ENCODE assay signal across 1 cellular context in the genomic region with DNA sequence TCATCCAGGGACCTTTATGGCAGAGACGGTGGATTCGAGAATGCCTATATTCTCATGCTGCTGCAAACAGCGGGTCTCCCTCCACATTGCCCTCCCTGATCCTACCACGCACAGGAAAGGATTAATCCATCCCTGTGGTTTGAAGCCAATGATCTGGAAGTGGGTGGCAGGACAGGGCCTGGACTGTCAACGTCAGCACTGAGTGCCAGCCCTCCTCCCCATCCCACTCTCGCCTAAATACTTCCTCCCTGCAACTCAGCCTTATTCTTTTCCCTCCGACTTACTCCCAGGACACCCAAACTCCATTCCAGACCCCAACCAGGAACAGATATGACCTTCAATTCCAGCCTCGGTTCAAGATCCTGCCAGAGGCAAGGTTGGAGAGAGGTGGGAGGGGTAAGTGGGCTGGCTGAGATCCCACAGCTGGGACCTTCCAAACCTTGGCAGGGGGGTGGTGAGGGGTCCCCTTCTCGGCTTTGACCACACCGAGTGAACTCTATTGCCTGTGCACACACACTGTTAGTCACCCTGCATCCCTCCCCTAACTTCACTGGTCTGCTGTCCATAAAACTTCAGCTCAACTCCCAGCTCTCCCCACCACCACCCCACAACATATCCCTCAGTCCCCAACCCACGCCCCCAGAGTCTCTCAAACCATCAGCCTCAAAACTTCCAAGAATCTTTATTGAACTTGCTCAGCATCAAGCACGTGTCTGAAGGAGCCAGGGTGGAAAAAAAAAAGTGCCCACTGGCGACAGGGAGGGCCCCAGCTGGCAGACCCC.
TF ChIP-seq lines count a peak whose summit lies in the region.

No MANE protein-coding gene starts in this region.

TF ChIP-seq in HCT116, 20 proteins besides CTCF, POLR2A, EP300 and RAD21 (continued from another document):
- TF ChIP-seq TCF7L2 (IDR thresholded peaks at IDR 0.05; ENCODE audit: borderline replicate concordance, extremely low read depth, insufficient read depth, insufficient read length): no peak
